Comparison of ENCODE assay signal across 9 cellular contexts in the genomic region with DNA sequence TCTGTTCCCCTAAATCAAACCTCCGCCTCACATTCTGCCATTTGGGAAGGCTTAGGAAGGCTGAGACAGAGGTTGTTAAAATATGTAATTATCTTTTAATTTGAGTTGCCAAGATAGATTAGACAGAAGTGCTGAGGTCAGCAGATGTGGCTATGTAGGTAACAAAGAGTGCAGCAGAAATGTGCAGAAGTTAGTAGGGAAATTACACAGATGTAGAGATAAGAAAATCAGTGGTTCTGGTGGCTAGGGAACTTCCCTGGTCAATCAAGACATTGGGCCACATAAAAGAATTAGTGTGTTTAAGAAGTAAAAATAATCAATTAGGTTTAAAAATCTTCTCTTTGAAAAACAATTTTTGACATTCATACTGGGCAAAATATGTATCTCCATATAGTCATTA. TPM values are rescaled to one million over a fixed set of nuclear protein-coding genes. Genes with fewer than 3 reads are reported as not detected.
DNase-seq lines count a peak whose midpoint lies in the region; ATAC-seq, FAIRE-seq and TF ChIP-seq lines count a peak whose summit lies in the region.
"Not testable (repeated sequence)": the region's sequence is repeated elsewhere in the genome, so short reads cannot be mapped to it uniquely, and the experiment has no call there.
"Had no signal": no experiment of that assay in that cellular context is flagged by ENCODE, and none has a peak within 500 bp of the region (broad histone marks: within the 10 kb centered on the region; RNA-seq: fewer than 3 reads in every experiment).

No MANE protein-coding gene starts in this region.

- H3K27ac Mint-ChIP-seq in activated T-helper 17 cell treated with anti-CD3 and anti-CD28 coated beads, Interleukin-2, amount 50 U/mL, for 72 hours = peak overlapping the region; percentile 11
- H3K27ac Mint-ChIP-seq in activated naive CD8-positive, alpha-beta T cell treated with anti-CD3 and anti-CD28 coated beads, Interleukin-2, amount 50 U/mL, for 24 hours = peak overlapping the region; percentile 93
- H3K27ac Mint-ChIP-seq in stimulated activated effector memory CD8-positive, alpha-beta T cell treated with anti-CD3 and anti-CD28 coated beads, Interleukin-12 subunit alpha, Interleukin-12 subunit beta, amount 100 ng/mL, for 72 hours = peak overlapping the region; percentile 26

- not testable (repeated sequence) for H3K9me3 Mint-ChIP-seq in activated T-helper 17 cell treated with anti-CD3 and anti-CD28 coated beads, Interleukin-2, amount 50 U/mL, for 72 hours; activated naive CD8-positive, alpha-beta T cell treated with anti-CD3 and anti-CD28 coated beads, Interleukin-2, amount 50 U/mL, for 24 hours; stimulated activated effector memory CD8-positive, alpha-beta T cell treated with anti-CD3 and anti-CD28 coated beads, Interleukin-12 subunit alpha, Interleukin-12 subunit beta, amount 100 ng/mL, for 72 hours

- H3K79me2 ChIP-seq in hepatocyte = not testable (repeated sequence)

- H3K4me3 ChIP-seq in hepatocyte = not testable (repeated sequence)

- H3K27me3 ChIP-seq in hepatocyte = not testable (repeated sequence)

- not testable (repeated sequence) for H2AFZ ChIP-seq in hepatocyte

- not testable (repeated sequence) for H3K27me3 Mint-ChIP-seq in activated T-helper 17 cell treated with anti-CD3 and anti-CD28 coated beads, Interleukin-2, amount 50 U/mL, for 72 hours; activated naive CD8-positive, alpha-beta T cell treated with anti-CD3 and anti-CD28 coated beads, Interleukin-2, amount 50 U/mL, for 24 hours

- TF ChIP-seq POLR2A in H54 (IDR thresholded peaks at IDR 0.05; ENCODE audit: low read depth, low read length) = not testable (repeated sequence)

- H3K36me3 Mint-ChIP-seq in activated T-helper 17 cell treated with anti-CD3 and anti-CD28 coated beads, Interleukin-2, amount 50 U/mL, for 72 hours (ENCODE audit: low read depth); activated naive CD8-positive, alpha-beta T cell treated with anti-CD3 and anti-CD28 coated beads, Interleukin-2, amount 50 U/mL, for 24 hours (ENCODE audit: low read depth); stimulated activated effector memory CD8-positive, alpha-beta T cell treated with anti-CD3 and anti-CD28 coated beads, Interleukin-12 subunit alpha, Interleukin-12 subunit beta, amount 100 ng/mL, for 72 hours: not testable (repeated sequence)

- H3K4me1 Mint-ChIP-seq in activated T-helper 17 cell treated with anti-CD3 and anti-CD28 coated beads, Interleukin-2, amount 50 U/mL, for 72 hours; stimulated activated effector memory CD8-positive, alpha-beta T cell treated with anti-CD3 and anti-CD28 coated beads, Interleukin-12 subunit alpha, Interleukin-12 subunit beta, amount 100 ng/mL, for 72 hours: not testable (repeated sequence)
- H3K4me1 Mint-ChIP-seq in activated naive CD8-positive, alpha-beta T cell treated with anti-CD3 and anti-CD28 coated beads, Interleukin-2, amount 50 U/mL, for 24 hours = peaks cover 42% of the 10 kb centered on the region

- not testable (repeated sequence) for ATAC-seq in activated T-helper 17 cell treated with anti-CD3 and anti-CD28 coated beads, Interleukin-2, amount 50 U/mL, for 72 hours (replicated peaks); activated naive CD8-positive, alpha-beta T cell treated with anti-CD3 and anti-CD28 coated beads, Interleukin-2, amount 50 U/mL, for 24 hours; stimulated activated effector memory CD8-positive, alpha-beta T cell treated with anti-CD3 and anti-CD28 coated beads, Interleukin-12 subunit alpha, Interleukin-12 subunit beta, amount 100 ng/mL, for 72 hours

- not testable (repeated sequence) for H3K9me3 ChIP-seq in hepatocyte (ENCODE audit: low read depth)

- TF ChIP-seq CTCF in hepatocyte (IDR thresholded peaks at IDR 0.05; ENCODE audit: poor library complexity) = not testable (repeated sequence)

- H3K4me2 ChIP-seq in hepatocyte = not testable (repeated sequence)

- H3K4me3 Mint-ChIP-seq in activated T-helper 17 cell treated with anti-CD3 and anti-CD28 coated beads, Interleukin-2, amount 50 U/mL, for 72 hours; stimulated activated effector memory CD8-positive, alpha-beta T cell treated with anti-CD3 and anti-CD28 coated beads, Interleukin-12 subunit alpha, Interleukin-12 subunit beta, amount 100 ng/mL, for 72 hours: not testable (repeated sequence)
- H3K4me3 Mint-ChIP-seq in activated naive CD8-positive, alpha-beta T cell treated with anti-CD3 and anti-CD28 coated beads, Interleukin-2, amount 50 U/mL, for 24 hours = peak overlapping the region; percentile 44

- not testable (repeated sequence) for H3K9me2 ChIP-seq in hepatocyte (replicated peaks; ENCODE audit: insufficient read depth)

- H4K20me1 ChIP-seq in hepatocyte (ENCODE audit: insufficient read depth, poor library complexity, severe bottlenecking) = not testable (repeated sequence)

- H3K4me1 ChIP-seq in hepatocyte (ENCODE audit: insufficient read depth) = not testable (repeated sequence)

- H3K36me3 ChIP-seq in hepatocyte (replicated peaks; ENCODE audit: insufficient read depth, low read depth) = not testable (repeated sequence)

- peak; percentile 68 for FAIRE-seq in H54 (lab: Jason Lieb, UNC)

- peak overlapping the region; percentile 54 for H3K27ac ChIP-seq in hepatocyte

- WGBS in hepatocyte (ENCODE audit: low lambda C conversion rate, missing lambda C conversion rate) = 95% methylated on average over 1 of the region's 1 CpG

- not testable (repeated sequence) for DNase-seq in H54 (ENCODE audit: insufficient read length, low spot score); activated naive CD8-positive, alpha-beta T cell treated with anti-CD3 and anti-CD28 coated beads, Interleukin-2, amount 50 U/mL, for 24 hours; hepatocyte (ENCODE audit: low spot score); stimulated activated effector memory CD8-positive, alpha-beta T cell treated with anti-CD3 and anti-CD28 coated beads, Interleukin-12 subunit alpha, Interleukin-12 subunit beta, amount 100 ng/mL, for 72 hours (ENCODE audit: low spot score in 2 of 2)
- DNase-seq in NCI-H69 (lab: John Stamatoyannopoulos, UW) = peak; percentile 46
- DNase-seq in activated CD4-positive, alpha-beta T cell treated with anti-CD3 and anti-CD28 coated beads for 48 hours = peak; percentile 6

RNA-seq across cellular contexts. Expression of a gene that starts 46.1 kb away (rescaled TPM):
- total RNA-seq in activated T-helper 17 cell treated with anti-CD3 and anti-CD28 coated beads, Interleukin-2, amount 50 U/mL, for 72 hours = 1 to 10 TPM in 1 of 2 donors, under 1 TPM in 1; 0.50 to 1.1 TPM
- total RNA-seq in hepatocyte = 11.0 and 11.6 TPM in 2 replicates
- 4.9 and 5.0 TPM in 2 replicates for polyA plus RNA-seq in hepatocyte
- total RNA-seq: CD4-positive, alpha-beta T cell; HT-29 had no signal

Comparison
In these comparisons a context has a peak if more than half of its experiments do, and no peak if none do; other contexts are left out.
1. H3K27ac Mint-ChIP-seq: peak in every context shown above with its lines; median percentile 93 in activated naive CD8-positive, alpha-beta T cell treated with anti-CD3 and anti-CD28 coated beads, Interleukin-2, amount 50 U/mL, for 24 hours; 26 in stimulated activated effector memory CD8-positive, alpha-beta T cell treated with anti-CD3 and anti-CD28 coated beads, Interleukin-12 subunit alpha, Interleukin-12 subunit beta, amount 100 ng/mL, for 72 hours; 11 in activated T-helper 17 cell treated with anti-CD3 and anti-CD28 coated beads, Interleukin-2, amount 50 U/mL, for 72 hours.